In the genomic region with DNA sequence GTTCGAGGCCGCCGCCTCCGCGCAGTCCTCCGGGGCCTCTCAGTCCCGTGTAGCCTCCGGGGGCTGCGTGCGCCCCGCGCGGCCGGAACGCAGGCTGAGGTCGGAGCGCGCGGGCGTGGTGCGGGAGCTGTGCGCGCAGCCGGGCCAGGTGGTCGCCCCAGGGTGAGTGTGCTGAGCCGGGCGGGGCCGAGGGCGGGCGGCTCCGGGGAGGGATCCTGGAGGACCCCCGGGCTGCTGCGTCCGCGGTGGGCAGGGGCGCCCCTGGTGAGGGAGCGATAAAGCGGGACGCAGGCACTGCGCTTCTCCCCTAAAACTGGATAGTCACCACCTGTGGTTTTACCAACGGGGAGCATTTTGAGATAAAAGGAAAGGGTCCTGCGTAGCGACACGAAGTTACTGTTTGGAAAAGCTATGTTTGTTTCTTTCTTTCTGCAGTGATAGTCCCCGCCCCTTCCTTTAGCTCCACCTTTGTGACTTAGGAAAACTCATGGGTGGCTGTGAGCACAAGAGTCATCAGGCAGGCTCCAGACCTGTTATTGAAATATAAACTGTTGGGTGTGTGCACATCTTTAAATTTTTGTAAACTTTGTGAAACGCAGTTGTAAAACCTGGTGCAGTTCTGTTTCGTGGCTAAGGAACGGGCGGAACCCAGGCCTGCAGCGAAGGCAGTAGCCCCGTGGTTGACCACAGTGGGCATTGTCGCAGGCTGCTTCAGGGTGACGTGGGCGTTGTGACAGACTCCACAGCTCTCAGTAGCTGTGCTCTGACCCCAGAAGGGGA, we compare ENCODE assay signal across 8 cellular contexts. TPM values are rescaled to one million over a fixed set of nuclear protein-coding genes. Genes with fewer than 3 reads are reported as not detected.
DNase-seq lines count a peak whose midpoint lies in the region; ATAC-seq, FAIRE-seq and TF ChIP-seq lines count a peak whose summit lies in the region.

No MANE protein-coding gene starts in this region.

- H3K4me2 ChIP-seq in Loucy (ENCODE audit: low read depth, low read length, poor library complexity, severe bottlenecking) (peak overlapping the region; percentile 81), endothelial cell of umbilical vein (ENCODE audit: insufficient read depth, low read length) (peak overlapping the region; percentile 71)

- peak overlapping the region; percentile 92 for H3K4me3 ChIP-seq in Loucy (ENCODE audit: low read length, poor library complexity, severe bottlenecking)
- H3K4me3 ChIP-seq in endothelial cell of umbilical vein (replicated peaks in 1 of 3; ENCODE audit: insufficient read depth in 1 of 3, low read depth in 1 of 3, low read length in 3 of 3): peak overlapping the region; percentile 76 to 99 (median 83)

- H3K4me1 ChIP-seq in Loucy (ENCODE audit: insufficient read depth, low read length, poor library complexity, severe bottlenecking) (peaks cover 56% of the 10 kb centered on the region), endothelial cell of umbilical vein (ENCODE audit: control insufficient read depth, extremely low read depth, insufficient read depth, low read length) (peaks cover 16% of the 10 kb centered on the region)

- H3K4me3 Mint-ChIP-seq in natural killer cell treated with Interleukin-12 subunit alpha and Interleukin-12 subunit beta and Interleukin-15 and Interleukin-18, amount 100 ng/mL, for 72 hours: peak overlapping the region; percentile 93

- H3K27ac Mint-ChIP-seq in natural killer cell treated with Interleukin-12 subunit alpha and Interleukin-12 subunit beta and Interleukin-15 and Interleukin-18, amount 100 ng/mL, for 72 hours: peak overlapping the region; percentile 78 to 87

- peaks cover 49 to 52% of the 10 kb centered on the region in 2 donors for H3K4me1 Mint-ChIP-seq in natural killer cell treated with Interleukin-12 subunit alpha and Interleukin-12 subunit beta and Interleukin-15 and Interleukin-18, amount 100 ng/mL, for 72 hours (ENCODE audit: low read depth in 2 of 2)

- dilution Hi-C loops in endothelial cell of umbilical vein (cut with MboI; ENCODE audit: extremely low pct_ligation_motif_present, low sequenced_read_pairs): no loop called here

- peaks cover 5% of the 10 kb centered on the region for H3K36me3 Mint-ChIP-seq in natural killer cell treated with Interleukin-12 subunit alpha and Interleukin-12 subunit beta and Interleukin-15 and Interleukin-18, amount 100 ng/mL, for 72 hours

- peak; percentile 11 for ATAC-seq in GM21723 (IDR thresholded peaks at IDR 0.05; ENCODE audit: unreplicated experiment)
- ATAC-seq in natural killer cell treated with Interleukin-12 subunit alpha and Interleukin-12 subunit beta and Interleukin-15 and Interleukin-18, amount 100 ng/mL, for 72 hours: peak in 1 of 2 donors; percentile 0
- no peak for ATAC-seq in HG02884 (IDR thresholded peaks at IDR 0.05; ENCODE audit: unreplicated experiment)
- no peak for ATAC-seq in GM21737 (IDR thresholded peaks at IDR 0.05; ENCODE audit: unreplicated experiment)

- H3F3A ChIP-seq in Loucy (ENCODE audit: low read depth): no peaks in the 10 kb centered on the region

- POLR2A ChIA-PET in endothelial cell of umbilical vein (lab: Charles Lee): interaction anchor here (0.7 kb wide), 1 partner anchor 354 kb away, joined by 3 read pairs; a partner anchor contains a TSS

- DNase-seq in DMS114 treated with DMSO at 0.1 percent for 48 hours (lab: John Stamatoyannopoulos, UW; ENCODE audit: unreplicated experiment) (peak; percentile 4), endothelial cell of umbilical vein (ENCODE audit: low read depth, low spot score) (peak; percentile 41)
- DNase-seq in activated CD4-positive, alpha-beta T cell treated with anti-CD3 and anti-CD28 coated beads, Interleukin-2, amount 50 U/mL, for 4 hours: peak; percentile 48 to 52
- DNase-seq in natural killer cell treated with Interleukin-12 subunit alpha and Interleukin-12 subunit beta and Interleukin-15 and Interleukin-18, amount 100 ng/mL, for 72 hours (ENCODE audit: low spot score): no peak

- H3K27me3 ChIP-seq in Loucy (ENCODE audit: insufficient read depth, low read length, poor library complexity, severe bottlenecking): no peaks in the 10 kb centered on the region
- H3K27me3 ChIP-seq in endothelial cell of umbilical vein (ENCODE audit: control insufficient read depth in 2 of 2, insufficient read depth in 2 of 2, low read length in 2 of 2): no peaks in the 10 kb centered on the region

- TSS peak; percentile 17 for BruUV-seq in endothelial cell of umbilical vein (replicated peaks; lab: Mats Ljungman, UMichigan)

- no peaks in the 10 kb centered on the region for H3K9me1 ChIP-seq in endothelial cell of umbilical vein (replicated peaks; ENCODE audit: control insufficient read depth, extremely low read depth, insufficient read depth, low read length)

- intact Hi-C loops in endothelial cell of umbilical vein (cut with micrococcal nuclease): no loop called here

- peak overlapping the region; percentile 73 for H3K27ac ChIP-seq in endothelial cell of umbilical vein (ENCODE audit: insufficient read depth, low read depth, low read length)

- peak; percentile 76 for FAIRE-seq in endothelial cell of umbilical vein (lab: Jason Lieb, UNC)

- H4K20me1 ChIP-seq in Loucy (ENCODE audit: insufficient read depth, low read length, poor library complexity, severe bottlenecking) (peaks cover 45% of the 10 kb centered on the region), endothelial cell of umbilical vein (replicated peaks; ENCODE audit: control insufficient read depth, extremely low read depth, insufficient read depth, low read length) (no peaks in the 10 kb centered on the region)

- H3K9me2 ChIP-seq in Loucy (replicated peaks; ENCODE audit: low read depth, low read length): no peaks in the 10 kb centered on the region

- H3K36me3 ChIP-seq in Loucy (ENCODE audit: insufficient read depth, low read length): no peaks in the 10 kb centered on the region
- H3K36me3 ChIP-seq in endothelial cell of umbilical vein (ENCODE audit: control insufficient read depth in 2 of 2, extremely low read depth in 1 of 2, insufficient read depth in 2 of 2, low read length in 2 of 2): peaks cover 0 to 3% of the 10 kb centered on the region in 2 experiments

- H2AFZ ChIP-seq in Loucy (ENCODE audit: low read length): no peak overlapping the region; the same call in 1 of the 2 replicates
- H2AFZ ChIP-seq in endothelial cell of umbilical vein (ENCODE audit: low read depth, low read length): peak overlapping the region; percentile 40

- H3K27me3 Mint-ChIP-seq in natural killer cell treated with Interleukin-12 subunit alpha and Interleukin-12 subunit beta and Interleukin-15 and Interleukin-18, amount 100 ng/mL, for 72 hours: no peaks in the 10 kb centered on the region

- CTCF ChIA-PET in endothelial cell of umbilical vein (lab: Charles Lee): interaction anchor here (1.1 to 2.0 kb wide), 2 partner anchors 299 to 354 kb away, joined by 5 to 6 read pairs; a partner anchor contains a TSS

- peaks cover 68% of the 10 kb centered on the region for H3K79me2 ChIP-seq in Loucy (ENCODE audit: insufficient read depth, low read length)
- peaks cover 59% of the 10 kb centered on the region for H3K79me2 ChIP-seq in endothelial cell of umbilical vein (ENCODE audit: control insufficient read depth, insufficient read depth, low read length)

- no peak for TF ChIP-seq POLR2A in endothelial cell of umbilical vein (IDR thresholded peaks at IDR 0.05; ENCODE audit: low read depth, low read length)

- H3K9me3 Mint-ChIP-seq in natural killer cell treated with Interleukin-12 subunit alpha and Interleukin-12 subunit beta and Interleukin-15 and Interleukin-18, amount 100 ng/mL, for 72 hours: no peaks in the 10 kb centered on the region

- H3K9me3 ChIP-seq in Loucy (ENCODE audit: insufficient read depth, low read depth, low read length) (no peaks in the 10 kb centered on the region), endothelial cell of umbilical vein (replicated peaks; ENCODE audit: control insufficient read depth, insufficient read depth, low read length) (no peaks in the 10 kb centered on the region)

- H3K9ac ChIP-seq in Loucy (ENCODE audit: low read depth, low read length, poor library complexity, severe bottlenecking): peak overlapping the region; percentile 64
- peak overlapping the region; percentile 60 for H3K9ac ChIP-seq in endothelial cell of umbilical vein (replicated peaks; ENCODE audit: extremely low read depth, insufficient read depth, low read length)

- TF ChIP-seq CTCF in Loucy (conservative IDR thresholded peaks at IDR 0.05; ENCODE audit: low read length) (0 out of 2 replicates have a peak, but pooled peaks have one; percentile 6), endothelial cell of umbilical vein (IDR thresholded peaks at IDR 0.05; ENCODE audit: extremely low read depth in 1 of 2, insufficient read depth in 1 of 2, low read depth in 1 of 2, low read length in 2 of 2) (no peak)

TF ChIP-seq in endothelial cell of umbilical vein, 7 proteins besides CTCF, POLR2A, EP300 and RAD21:
- no peak for TF ChIP-seq POLR2AphosphoS5 (IDR thresholded peaks at IDR 0.05; ENCODE audit: insufficient read depth, low read depth, low read length)
- TF ChIP-seq, protein P1, sequence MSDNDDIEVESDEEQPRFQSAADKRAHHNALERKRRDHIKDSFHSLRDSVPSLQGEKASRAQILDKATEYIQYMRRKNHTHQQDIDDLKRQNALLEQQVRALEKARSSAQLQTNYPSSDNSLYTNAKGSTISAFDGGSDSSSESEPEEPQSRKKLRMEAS (IDR thresholded peaks at IDR 0.05; ENCODE audit: insufficient read depth, insufficient read length): no peak
- no peak for TF ChIP-seq FOS (IDR thresholded peaks at IDR 0.05; ENCODE audit: borderline replicate concordance, insufficient read depth, low read length)
- TF ChIP-seq GATA2 (IDR thresholded peaks at IDR 0.05; ENCODE audit: insufficient read depth, insufficient read length, low read depth, low read length): no peak
- no peak for TF ChIP-seq MYC (IDR thresholded peaks at IDR 0.05; ENCODE audit: low read depth, low read length)
- TF ChIP-seq JUN (IDR thresholded peaks at IDR 0.05; ENCODE audit: borderline replicate concordance, insufficient read depth, insufficient read length, low read depth): no peak
- no peak for TF ChIP-seq EZH2 (IDR thresholded peaks at IDR 0.05; ENCODE audit: borderline replicate concordance, low read depth, low read length, severe bottlenecking)
TF ChIP-seq in endothelial cell of umbilical vein: peak in this region for 0.

RNA-seq across cellular contexts. Expression of a gene that starts 0.7 kb away (rescaled TPM):
- 23.5 and 27.6 TPM in 2 replicates for total RNA-seq in endothelial cell of umbilical vein
- 13.5 and 15.3 TPM in 2 replicates for polyA plus RNA-seq in endothelial cell of umbilical vein
- polyA plus RNA-seq in endothelial cell of umbilical vein (2011; cell fraction: cytosol; rRNA removed): 11.4 and 12.7 TPM in 2 replicates
- polyA plus RNA-seq in endothelial cell of umbilical vein (2011; cell fraction: nucleus; rRNA removed): 22.4 and 24.7 TPM in 2 replicates
- polyA plus RNA-seq in endothelial cell of umbilical vein (2012): 14.8 and 15.6 TPM in 2 replicates
- polyA minus RNA-seq in endothelial cell of umbilical vein: 10.5 and 13.8 TPM in 2 replicates
- 8.6 TPM for polyA minus RNA-seq in endothelial cell of umbilical vein (2011; cell fraction: cytosol; rRNA and poly(A)+ RNA removed)
- polyA minus RNA-seq in endothelial cell of umbilical vein (2011; cell fraction: nucleus; rRNA and poly(A)+ RNA removed): 14.1 and 18.1 TPM in 2 replicates
- total RNA-seq in natural killer cell treated with Interleukin-12 subunit alpha and Interleukin-12 subunit beta and Interleukin-15 and Interleukin-18, amount 100 ng/mL, for 72 hours: 10 to 100 TPM; 36.6 to 45.3 TPM
